In genomic region chr1:221732052-221732451, GRCh38 we compare ENCODE assay signal across 17 cellular contexts. TPM values are rescaled to one million over a fixed set of nuclear protein-coding genes. Genes with fewer than 3 reads are reported as not detected.
DNase-seq lines count a peak whose midpoint lies in the region; ATAC-seq, FAIRE-seq and TF ChIP-seq lines count a peak whose summit lies in the region.
"Had no signal": no experiment of that assay in that cellular context is flagged by ENCODE, and none has a peak within 500 bp of the region (broad histone marks: within the 10 kb centered on the region; RNA-seq: fewer than 3 reads in every experiment).

No MANE protein-coding gene starts in this region.

- dilution Hi-C loops in keratinocyte (cut with MboI; ENCODE audit: extremely low pct_ligation_motif_present, low sequenced_read_pairs), result no loop called here

- peaks cover 96% of the 10 kb centered on the region for H3K4me1 ChIP-seq in CD4-positive, CD25-positive, alpha-beta regulatory T cell (ENCODE audit: control insufficient read depth, insufficient read depth, low read length, poor library complexity, severe bottlenecking)
- H3K4me1 ChIP-seq in SJCRH30, result no peaks in the 10 kb centered on the region; the same call in 1 of the 2 replicates
- H3K4me1 ChIP-seq in keratinocyte (ENCODE audit: control insufficient read depth, extremely low read depth, insufficient read depth, low read length), result peaks cover 8% of the 10 kb centered on the region
- H3K4me1 ChIP-seq: Caco-2 had no signal

- no peaks in the 10 kb centered on the region for H4K20me1 ChIP-seq in keratinocyte (ENCODE audit: control insufficient read depth, extremely low read depth, insufficient read depth, low read length)

- peak overlapping the region; percentile 100 for H3K4me3 ChIP-seq in CD4-positive, CD25-positive, alpha-beta regulatory T cell (ENCODE audit: low read depth, low read length)
- H3K4me3 ChIP-seq in SJCRH30, result no peak overlapping the region
- no peak overlapping the region for H3K4me3 ChIP-seq in keratinocyte (ENCODE audit: control insufficient read depth in 2 of 3, extremely low read depth in 1 of 3, insufficient read depth in 2 of 3, low read depth in 1 of 3, low read length in 3 of 3)

- TF ChIP-seq POLR2A in GM12891 (IDR thresholded peaks at IDR 0.05; ENCODE audit: low read depth, low read length), result no peak

- peak; percentile 64 for FAIRE-seq in GM12891 (lab: Jason Lieb, UNC)
- peak; percentile 5 for FAIRE-seq in keratinocyte (lab: Jason Lieb, UNC)
- FAIRE-seq: A204.1, GM18507 had no signal

- H3K4me2 ChIP-seq in keratinocyte (ENCODE audit: control insufficient read depth, extremely low read depth, insufficient read depth, low read depth, low read length), result no peak overlapping the region

- H3K27ac ChIP-seq in CD4-positive, CD25-positive, alpha-beta regulatory T cell (ENCODE audit: insufficient read depth, low read length, poor library complexity, severe bottlenecking), result peak overlapping the region; percentile 87
- H3K27ac ChIP-seq in SJCRH30 (no peak overlapping the region), keratinocyte (ENCODE audit: control insufficient read depth, insufficient read depth, low read length) (no peak overlapping the region)
- H3K27ac ChIP-seq: HL-60 had no signal

- peaks cover 11% of the 10 kb centered on the region for H3K36me3 ChIP-seq in CD4-positive, CD25-positive, alpha-beta regulatory T cell (ENCODE audit: control insufficient read depth, insufficient read depth, low read length)
- H3K36me3 ChIP-seq in SJCRH30, result peaks cover 7% of the 10 kb centered on the region
- peaks cover 0 to 4% of the 10 kb centered on the region in 2 experiments for H3K36me3 ChIP-seq in keratinocyte (ENCODE audit: control insufficient read depth in 2 of 2, extremely low read depth in 1 of 2, insufficient read depth in 2 of 2, low read length in 2 of 2)

- H3K27me3 ChIP-seq in CD4-positive, CD25-positive, alpha-beta regulatory T cell (ENCODE audit: control insufficient read depth, insufficient read depth, low read length), result no peaks in the 10 kb centered on the region
- no peaks in the 10 kb centered on the region for H3K27me3 ChIP-seq in SJCRH30
- no peaks in the 10 kb centered on the region for H3K27me3 ChIP-seq in keratinocyte (ENCODE audit: control insufficient read depth, extremely low read depth, insufficient read depth, low read length)

- H3K27ac Mint-ChIP-seq in CD4-positive, CD25-positive, alpha-beta regulatory T cell, result peak overlapping the region; percentile 57 to 87 (median 81)
- H3K27ac Mint-ChIP-seq: HFFc6 had no signal

- H2AFZ ChIP-seq in keratinocyte (ENCODE audit: control insufficient read depth, low read length), result no peak overlapping the region

- H3K9me3 Mint-ChIP-seq in CD4-positive, CD25-positive, alpha-beta regulatory T cell, result no peaks in the 10 kb centered on the region
- H3K9me3 Mint-ChIP-seq: CD8-positive, alpha-beta memory T cell; HFFc6 had no signal

- peak overlapping the region; percentile 40 to 88 (median 70) for H3K4me3 Mint-ChIP-seq in CD4-positive, CD25-positive, alpha-beta regulatory T cell
- H3K4me3 Mint-ChIP-seq: CD14-positive monocyte, HFFc6 had no signal

- H3K27me3 Mint-ChIP-seq in CD4-positive, CD25-positive, alpha-beta regulatory T cell, result no peaks in the 10 kb centered on the region
- H3K27me3 Mint-ChIP-seq: CD8-positive, alpha-beta memory T cell had no signal

- H3K9me3 ChIP-seq in CD4-positive, CD25-positive, alpha-beta regulatory T cell (ENCODE audit: control insufficient read depth in 2 of 2, low read length in 2 of 2), result no peaks in the 10 kb centered on the region
- H3K9me3 ChIP-seq in SJCRH30 (replicated peaks), result no peaks in the 10 kb centered on the region
- no peaks in the 10 kb centered on the region for H3K9me3 ChIP-seq in keratinocyte (ENCODE audit: control insufficient read depth, low read depth, low read length)
- H3K9me3 ChIP-seq: Caco-2 had no signal

- TF ChIP-seq CTCF in keratinocyte (optimal IDR thresholded peaks at IDR 0.05 in 1 of 3, IDR thresholded peaks at IDR 0.05 in 1 of 3, conservative IDR thresholded peaks at IDR 0.05 in 1 of 3; ENCODE audit: extremely low read depth in 1 of 3, insufficient read depth in 2 of 3, low read length in 3 of 3), result no peak

- peaks cover 15% of the 10 kb centered on the region for H3K36me3 Mint-ChIP-seq in CD4-positive, CD25-positive, alpha-beta regulatory T cell

- no peak for DNase-seq in CD4-positive, CD25-positive, alpha-beta regulatory T cell
- no peak for DNase-seq in GM12891 (ENCODE audit: insufficient read length, low spot score)
- DNase-seq in SJCRH30, result peak; percentile 39 to 71
- DNase-seq in keratinocyte (ENCODE audit: low read depth, low spot score), result no peak
- DNase-seq in activated CD4-positive, alpha-beta T cell treated with anti-CD3 and anti-CD28 coated beads, Interleukin-2, amount 50 U/mL, for 48 hours, result no peak
- DNase-seq in SW 1271 (lab: John Stamatoyannopoulos, UW), result no peak
- no peak for DNase-seq in NOMO-1 treated with DMSO at 0.1 percent for 48 hours (lab: John Stamatoyannopoulos, UW; ENCODE audit: unreplicated experiment)
- DNase-seq: Caco-2; CD8-positive, alpha-beta memory T cell; GF-D8; GOT3; HCEC 1CT; HFFc6 had no signal

- H3K4me1 Mint-ChIP-seq in CD4-positive, CD25-positive, alpha-beta regulatory T cell, result peaks cover 66 to 89% (median 78%) of the 10 kb centered on the region in 4 donors

- no peak overlapping the region for H3K9ac ChIP-seq in keratinocyte (ENCODE audit: control insufficient read depth, extremely low read depth, insufficient read depth, low read length)

- no peak for ATAC-seq in CD4-positive, CD25-positive, alpha-beta regulatory T cell (ENCODE audit: low read depth in 2 of 2)

- no peaks in the 10 kb centered on the region for H3K9me1 ChIP-seq in keratinocyte (ENCODE audit: control insufficient read depth, extremely low read depth, insufficient read depth, low read length)

- H3K79me2 ChIP-seq in keratinocyte (ENCODE audit: control insufficient read depth, insufficient read depth, low read length), result peaks cover 29% of the 10 kb centered on the region

TF ChIP-seq in GM12891, 5 proteins besides CTCF, POLR2A, EP300 and RAD21:
- TF ChIP-seq SPI1 (IDR thresholded peaks at IDR 0.05; ENCODE audit: low read depth, low read length) (no peak), POU2F2 (IDR thresholded peaks at IDR 0.05; ENCODE audit: low read depth, low read length) (no peak), POLR2AphosphoS5 (IDR thresholded peaks at IDR 0.05; ENCODE audit: low read depth, low read length) (no peak), PAX5 (IDR thresholded peaks at IDR 0.05; ENCODE audit: insufficient read depth, low read length, severe bottlenecking) (no peak), TAF1 (IDR thresholded peaks at IDR 0.05; ENCODE audit: low read depth, low read length) (no peak)

RNA-seq across cellular contexts. Expression of gene DUSP10, which starts 9.8 kb away (rescaled TPM):
- 251 TPM for total RNA-seq in CD4-positive, CD25-positive, alpha-beta regulatory T cell
- 10 to 100 TPM; 30.7 to 42.4 (median 36.1) TPM for polyA plus RNA-seq in CD4-positive, CD25-positive, alpha-beta regulatory T cell
- 21.9 TPM for polyA plus RNA-seq in GM12891 (2012; ENCODE audit: low read depth, missing spikeins)
- 11.4 and 12.1 TPM in 2 replicates for total RNA-seq in SJCRH30 (2014; rRNA removed; shearing (Covaris generic))
- polyA plus RNA-seq in keratinocyte, result 15.1 to 19.7 TPM (median 17.0 TPM) in 3 replicates
- 26.7 TPM for polyA plus RNA-seq in keratinocyte (2011; ENCODE audit: low read depth)
- 13.6 and 15.2 TPM in 2 replicates for polyA plus RNA-seq in keratinocyte (2011; cell fraction: cytosol; rRNA removed)
- polyA plus RNA-seq in keratinocyte (2011; cell fraction: nucleus; rRNA removed), result 36.6 and 39.1 TPM in 2 replicates
- 10.0 and 28.9 TPM in 2 replicates for polyA plus RNA-seq in keratinocyte (2012; ENCODE audit: low replicate concordance)
- polyA minus RNA-seq in keratinocyte, result 23.6 to 51.9 TPM (median 40.2 TPM) in 3 replicates
- 13.2 TPM for polyA minus RNA-seq in keratinocyte (2011; cell fraction: cytosol; rRNA and poly(A)+ RNA removed)
- 34.9 and 58.6 TPM in 2 replicates for polyA minus RNA-seq in keratinocyte (2011; cell fraction: nucleus; rRNA and poly(A)+ RNA removed)

Comparison
In these comparisons a context has a peak if more than half of its experiments do, and no peak if none do; other contexts are left out.
1. DNase-seq: peak in SJCRH30 (2 of 2); none in CD4-positive, CD25-positive, alpha-beta regulatory T cell (0 of 3), GM12891 (single experiment), keratinocyte (single experiment), activated CD4-positive, alpha-beta T cell treated with anti-CD3 and anti-CD28 coated beads, Interleukin-2, amount 50 U/mL, for 48 hours (0 of 2), SW 1271 (0 of 2) and NOMO-1 treated with DMSO at 0.1 percent for 48 hours (single experiment).
2. RNA of gene DUSP10, which starts 9.8 kb away (total RNA-seq): 251 TPM in CD4-positive, CD25-positive, alpha-beta regulatory T cell (single experiment); 11.4 to 12.1 TPM in SJCRH30; every median in the first group is over 10 times any median in the second.